Comparison of ENCODE assay signal across 15 cellular contexts in the genomic region with DNA sequence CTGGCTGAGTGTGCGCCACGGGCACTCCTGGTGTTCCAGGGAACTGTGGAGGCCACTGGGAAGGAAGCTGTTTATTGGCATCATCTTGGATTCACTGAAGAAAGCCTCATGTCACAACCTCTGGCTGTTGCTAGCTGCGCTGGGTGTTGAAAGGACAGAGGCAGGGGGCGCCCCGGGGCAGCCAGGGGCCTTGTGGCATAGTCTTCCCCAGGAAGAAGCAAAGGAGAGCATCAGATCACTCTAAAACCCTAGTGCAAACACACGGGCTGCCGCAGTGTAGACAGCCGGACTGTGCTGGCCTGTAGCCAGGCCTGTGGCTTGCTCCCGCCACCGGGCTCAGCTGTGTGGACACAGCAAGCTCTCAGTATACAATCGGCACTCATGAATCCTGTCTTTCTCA. TPM values are rescaled to one million over a fixed set of nuclear protein-coding genes. Genes with fewer than 3 reads are reported as not detected.
DNase-seq lines count a peak whose midpoint lies in the region; ATAC-seq and TF ChIP-seq lines count a peak whose summit lies in the region.
"Had no signal": no experiment of that assay in that cellular context is flagged by ENCODE, and none has a peak within 500 bp of the region (broad histone marks: within the 10 kb centered on the region; RNA-seq: fewer than 3 reads in every experiment).

No MANE protein-coding gene starts in this region.

- no peaks in the 10 kb centered on the region for H3K9me3 ChIP-seq in H9 (ENCODE audit: control insufficient read depth, low read depth, low read length)
- no peaks in the 10 kb centered on the region for H3K9me3 ChIP-seq in left ventricle myocardium inferior (replicated peaks)
- H3K9me3 ChIP-seq in tibial nerve = no peaks in the 10 kb centered on the region
- H3K9me3 ChIP-seq: BLaER1, gastrocnemius medialis, thoracic aorta had no signal

- H3K4me3 ChIP-seq in left ventricle myocardium inferior = peak overlapping the region; percentile 34
- no peak overlapping the region for H3K4me3 ChIP-seq in tibial nerve
- H3K4me3 ChIP-seq: BLaER1 had no signal

- H4K5ac ChIP-seq in H9 (ENCODE audit: insufficient read length, low read depth, low read length) = no peak overlapping the region

- no peak for TF ChIP-seq EP300 in tibial nerve (IDR thresholded peaks at IDR 0.05)

- H3K9ac ChIP-seq in H9 (ENCODE audit: extremely low read depth, insufficient read length, low read length) = no peak overlapping the region
- H3K9ac ChIP-seq: BLaER1 had no signal

- TF ChIP-seq POLR2A in tibial nerve (IDR thresholded peaks at IDR 0.05) = no peak

- peaks cover 6 to 17% of the 10 kb centered on the region in 2 experiments for H3K4me1 Mint-ChIP-seq in H9
- H3K4me1 Mint-ChIP-seq in osteocyte (ENCODE audit: unreplicated experiment) = peaks cover 17% of the 10 kb centered on the region
- H3K4me1 Mint-ChIP-seq: activated naive CD8-positive, alpha-beta T cell treated with anti-CD3 and anti-CD28 coated beads, Interleukin-2, amount 50 U/mL, for 24 hours; central memory CD8-positive, alpha-beta T cell had no signal

- H3K36me3 Mint-ChIP-seq in H9 (ENCODE audit: insufficient read depth in 1 of 3, low read depth in 3 of 3) = no peaks in the 10 kb centered on the region
- no peaks in the 10 kb centered on the region for H3K36me3 Mint-ChIP-seq in osteocyte (ENCODE audit: unreplicated experiment)

- intact Hi-C loops in left ventricle myocardium inferior (cut with micrococcal nuclease) = no loop called here

- H2AFZ ChIP-seq in H9 (ENCODE audit: low read length) = no peak overlapping the region

- no peak overlapping the region for H2BK120ac ChIP-seq in H9 (ENCODE audit: low read depth, low read length, poor library complexity, severe bottlenecking)

- H3K18ac ChIP-seq in H9 (ENCODE audit: insufficient read length, low read depth, low read length) = no peak overlapping the region

- TF ChIP-seq CTCF in H9 (conservative IDR thresholded peaks at IDR 0.05) (peak; percentile 50), left ventricle myocardium inferior (IDR thresholded peaks at IDR 0.05; ENCODE audit: borderline replicate concordance) (no peak), osteocyte (IDR thresholded peaks at IDR 0.05) (no peak), tibial nerve (IDR thresholded peaks at IDR 0.05) (no peak)

- H3K27me3 Mint-ChIP-seq in H9 (ENCODE audit: low read depth) = peaks cover 4% of the 10 kb centered on the region
- H3K27me3 Mint-ChIP-seq in osteocyte (ENCODE audit: unreplicated experiment) = peaks cover 22% of the 10 kb centered on the region
- H3K27me3 Mint-ChIP-seq: activated naive CD8-positive, alpha-beta T cell treated with anti-CD3 and anti-CD28 coated beads, Interleukin-2, amount 50 U/mL, for 24 hours; central memory CD8-positive, alpha-beta T cell had no signal

- no CpG with 5 or more reads among the region's 11 CpGs for WGBS in H9 (ENCODE audit: extremely low coverage, insufficient read length, low lambda C conversion rate)
- 41 to 55% methylated on average over 11 of the region's 11 CpGs for WGBS in tibial nerve, 2 donors

- no peak overlapping the region for H2BK20ac ChIP-seq in H9 (ENCODE audit: low read depth, low read length, poor library complexity, severe bottlenecking)

- H2AK5ac ChIP-seq in H9 (ENCODE audit: insufficient read length, low read length) = no peak overlapping the region

- H4K20me1 ChIP-seq in H9 (ENCODE audit: control insufficient read depth, insufficient read depth, insufficient read length) = no peaks in the 10 kb centered on the region
- H4K20me1 ChIP-seq: BLaER1 had no signal

- no peak overlapping the region for H2BK15ac ChIP-seq in H9 (ENCODE audit: low read depth, low read length)

- no peak overlapping the region for H3K27ac ChIP-seq in H9 (ENCODE audit: insufficient read length, low read depth, low read length)
- peak overlapping the region; percentile 74 for H3K27ac ChIP-seq in left ventricle myocardium inferior (replicated peaks)
- H3K27ac ChIP-seq in tibial nerve = no peak overlapping the region
- H3K27ac ChIP-seq: BLaER1, thoracic aorta had no signal

- no peak overlapping the region for H3K4me2 ChIP-seq in H9 (ENCODE audit: insufficient read depth, insufficient read length, low read length)
- H3K4me2 ChIP-seq: BLaER1 had no signal

- no peak overlapping the region for H3K14ac ChIP-seq in H9 (ENCODE audit: insufficient read depth, low read length)

- no peaks in the 10 kb centered on the region for H3K4me1 ChIP-seq in H9 (ENCODE audit: insufficient read depth, low read length)
- H3K4me1 ChIP-seq in left ventricle myocardium inferior = peaks cover 16% of the 10 kb centered on the region
- H3K4me1 ChIP-seq in tibial nerve = peaks cover 0 to 33% (median 6%) of the 10 kb centered on the region in 4 donors
- H3K4me1 ChIP-seq: BLaER1, gastrocnemius medialis had no signal

- H3K23ac ChIP-seq in H9 (ENCODE audit: insufficient read length, low read depth, low read length) = no peak overlapping the region

- no peak overlapping the region for H2BK12ac ChIP-seq in H9 (ENCODE audit: insufficient read length, low read depth, low read length)

- no peaks in the 10 kb centered on the region for H3K36me3 ChIP-seq in left ventricle myocardium inferior
- no peaks in the 10 kb centered on the region for H3K36me3 ChIP-seq in tibial nerve
- H3K36me3 ChIP-seq: BLaER1, gastrocnemius medialis, thoracic aorta had no signal

- H3K9me3 Mint-ChIP-seq in H9 (no peaks in the 10 kb centered on the region), osteocyte (ENCODE audit: unreplicated experiment) (no peaks in the 10 kb centered on the region)
- H3K9me3 Mint-ChIP-seq: activated naive CD8-positive, alpha-beta T cell treated with anti-CD3 and anti-CD28 coated beads, Interleukin-2, amount 50 U/mL, for 24 hours; central memory CD8-positive, alpha-beta T cell; T-helper 1 cell treated with Interleukin-12 subunit alpha and Interleukin-12 subunit beta and Interleukin-4 antibody, amounts not matched to agents 30 μg/mL and 1 μg/mL, for 36 hours had no signal

- no peak overlapping the region for H2BK5ac ChIP-seq in H9 (ENCODE audit: insufficient read length, low read length)

- H4K8ac ChIP-seq in H9 (replicated peaks; ENCODE audit: insufficient read length, low read depth, low read length) = no peak overlapping the region

- H4K91ac ChIP-seq in H9 (ENCODE audit: insufficient read length, low read depth, low read length) = no peak overlapping the region

- H3K27ac Mint-ChIP-seq in H9 (no peak overlapping the region), osteocyte (ENCODE audit: unreplicated experiment) (no peak overlapping the region)
- H3K27ac Mint-ChIP-seq: activated naive CD8-positive, alpha-beta T cell treated with anti-CD3 and anti-CD28 coated beads, Interleukin-2, amount 50 U/mL, for 24 hours; T-helper 1 cell treated with Interleukin-12 subunit alpha and Interleukin-12 subunit beta and Interleukin-4 antibody, amounts not matched to agents 30 μg/mL and 1 μg/mL, for 36 hours had no signal

- no peaks in the 10 kb centered on the region for H3K79me1 ChIP-seq in H9 (ENCODE audit: insufficient read depth, low read depth, low read length, poor library complexity, severe bottlenecking)

- no peaks in the 10 kb centered on the region for H3K27me3 ChIP-seq in H9 (ENCODE audit: insufficient read depth, low read length)
- H3K27me3 ChIP-seq in left ventricle myocardium inferior (ENCODE audit: low read depth) = peaks cover 37% of the 10 kb centered on the region
- no peaks in the 10 kb centered on the region for H3K27me3 ChIP-seq in tibial nerve
- H3K27me3 ChIP-seq: gastrocnemius medialis had no signal

- no peak for DNase-seq in H9
- DNase-seq in NCI-H345 (lab: John Stamatoyannopoulos, UW) = peak; percentile 75
- DNase-seq in left ventricle myocardium inferior = no peak
- DNase-seq in osteocyte (ENCODE audit: extremely low spot score, unreplicated experiment) = peak; percentile 75
- no peak for DNase-seq in hepatic stellate cell (ENCODE audit: low spot score)
- DNase-seq in tibial nerve (ENCODE audit: low spot score in 2 of 2) = no peak
- DNase-seq: activated CD4-positive, alpha-beta T cell treated with anti-CD3 and anti-CD28 coated beads for 4 hours; activated naive CD8-positive, alpha-beta T cell treated with anti-CD3 and anti-CD28 coated beads, Interleukin-2, amount 50 U/mL, for 24 hours; NCI-H526 treated with DMSO at 0.1 percent for 48 hours had no signal

- no peak overlapping the region for H3K56ac ChIP-seq in H9 (ENCODE audit: insufficient read length, low read depth, low read length)

- H3T11ph ChIP-seq in H9 (ENCODE audit: low read length) = no peak overlapping the region

- no peaks in the 10 kb centered on the region for H3K79me2 ChIP-seq in H9 (ENCODE audit: insufficient read depth, low read length)

- no peak overlapping the region for H3K4ac ChIP-seq in H9 (ENCODE audit: low read depth, low read length)

- no peak overlapping the region for H3K4me3 Mint-ChIP-seq in H9
- H3K4me3 Mint-ChIP-seq in osteocyte (ENCODE audit: unreplicated experiment) = no peak overlapping the region
- H3K4me3 Mint-ChIP-seq: activated naive CD8-positive, alpha-beta T cell treated with anti-CD3 and anti-CD28 coated beads, Interleukin-2, amount 50 U/mL, for 24 hours; central memory CD8-positive, alpha-beta T cell; T-helper 1 cell treated with Interleukin-12 subunit alpha and Interleukin-12 subunit beta and Interleukin-4 antibody, amounts not matched to agents 30 μg/mL and 1 μg/mL, for 36 hours had no signal

- H3K23me2 ChIP-seq in H9 (ENCODE audit: insufficient read length, low read depth, low read length, poor library complexity, severe bottlenecking) = no peaks in the 10 kb centered on the region

- no peak for ATAC-seq in HG02970 (IDR thresholded peaks at IDR 0.05; ENCODE audit: low FRiP score, unreplicated experiment)
- ATAC-seq: activated naive CD8-positive, alpha-beta T cell treated with anti-CD3 and anti-CD28 coated beads, Interleukin-2, amount 50 U/mL, for 24 hours had no signal

RNA-seq across cellular contexts. Expression of a gene that starts 23.8 kb away (rescaled TPM):
- total RNA-seq in H9 (2021) = 1.8 and 2.1 TPM in 2 replicates
- 14.4 TPM for total RNA-seq in left ventricle myocardium inferior
- 11.5 and 11.6 TPM in 2 replicates for total RNA-seq in osteocyte
- 100 to 1,000 TPM in 3 of 4 donors, 10 to 100 TPM in 1; 74.7 to 139 (median 118) TPM for total RNA-seq in tibial nerve

Comparison
In these comparisons a context has a peak if more than half of its experiments do, and no peak if none do; other contexts are left out.
1. DNase-seq: peak in NCI-H345 (single experiment) and osteocyte (single experiment); none in H9 (single experiment), left ventricle myocardium inferior (single experiment), hepatic stellate cell (single experiment) and tibial nerve (0 of 2).